ENCODE assay signal across 16 cellular contexts in the genomic region with DNA sequence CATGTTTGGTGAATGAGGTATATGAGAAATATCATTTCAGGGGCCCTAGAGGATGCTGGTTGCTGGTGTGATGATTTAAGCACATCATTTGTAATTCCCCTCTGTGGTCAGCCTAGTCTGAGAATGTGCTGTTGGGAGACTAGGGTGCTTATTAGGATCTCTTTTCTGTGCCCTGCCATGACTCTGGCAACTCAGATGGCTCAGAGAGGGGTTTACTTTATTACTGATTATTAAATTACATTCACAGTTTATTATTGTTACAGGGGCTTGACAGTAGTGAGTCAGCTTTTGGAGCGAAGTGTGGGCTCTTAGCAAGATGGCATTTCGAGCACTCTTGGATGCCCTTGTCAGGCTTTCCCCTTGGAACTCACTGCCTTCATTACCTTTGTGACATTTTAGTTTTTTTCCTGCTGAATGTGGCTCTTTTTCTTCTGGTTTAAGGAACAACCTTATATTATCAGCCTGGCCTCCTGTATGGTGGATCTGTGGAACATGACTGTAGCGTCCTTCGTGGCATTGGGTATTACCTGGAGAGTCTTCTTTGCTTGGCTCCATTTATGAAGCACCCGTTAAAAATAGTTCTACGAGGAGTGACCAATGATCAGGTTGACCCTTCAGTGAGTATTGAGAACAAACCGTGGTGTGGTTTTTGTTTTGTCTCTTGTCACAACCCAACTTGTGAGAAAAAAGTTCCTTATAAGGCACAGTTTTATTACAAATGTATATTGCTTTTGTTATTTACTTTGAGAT. TPM values are rescaled to one million over a fixed set of nuclear protein-coding genes. Genes with fewer than 3 reads are reported as not detected.
DNase-seq lines count a peak whose midpoint lies in the region; ATAC-seq and TF ChIP-seq lines count a peak whose summit lies in the region.
"Had no signal": no experiment of that assay in that cellular context is flagged by ENCODE, and none has a peak within 500 bp of the region (broad histone marks: within the 10 kb centered on the region; RNA-seq: fewer than 3 reads in every experiment).

No MANE protein-coding gene starts in this region.

- DNase-seq in left ventricle myocardium superior, result no peak
- no peak for DNase-seq in right atrium auricular region (ENCODE audit: low spot score)
- no peak for DNase-seq in SK-N-SH
- peak; percentile 51 to 59 for DNase-seq in fibroblast of lung (ENCODE audit: low read depth in 2 of 2)
- no peak for DNase-seq in KBM-7
- DNase-seq in stimulated activated CD4-positive, alpha-beta T cell treated with anti-CD3 and anti-CD28 coated beads, Interleukin-15, amount 100 ng/mL, for 24 hours, result no peak
- DNase-seq: Calu3; CD4-positive, alpha-beta T cell; DND-41; NCI-H146; NCI-H2081 treated with DMSO at 0.1 percent for 48 hours; NCI-H226; NCI-H526 had no signal

- no peaks in the 10 kb centered on the region for H3K9me2 ChIP-seq in SK-N-SH

- no peak for TF ChIP-seq EP300 in SK-N-SH (IDR thresholded peaks at IDR 0.05; ENCODE audit: borderline replicate concordance in 1 of 2, low read depth in 1 of 2, low read length in 1 of 2)

- H3K27ac ChIP-seq in right atrium auricular region (no peak overlapping the region), SK-N-SH (ENCODE audit: low read depth in 2 of 2, low read length in 1 of 2) (peak overlapping the region in 1 of 2 experiments; percentile 44; a peak in 1 of 4 replicates), fibroblast of lung (ENCODE audit: insufficient read depth, low read length) (no peak overlapping the region), skeletal muscle tissue (ENCODE audit: low read depth, low read length) (peak overlapping the region; percentile 51)
- H3K27ac ChIP-seq: RWPE1 had no signal

- H2AFZ ChIP-seq in SK-N-SH (ENCODE audit: low read depth) (no peak overlapping the region), fibroblast of lung (ENCODE audit: low read length) (no peak overlapping the region)

- H3K9me3 ChIP-seq in right atrium auricular region (no peaks in the 10 kb centered on the region), SK-N-SH (no peaks in the 10 kb centered on the region), fibroblast of lung (ENCODE audit: control insufficient read depth, insufficient read depth, low read depth, low read length) (no peaks in the 10 kb centered on the region), skeletal muscle tissue (ENCODE audit: control insufficient read depth in 3 of 3, low read length in 3 of 3) (no peaks in the 10 kb centered on the region)

- H3K4me1 ChIP-seq in right atrium auricular region (peaks cover 0 to 5% of the 10 kb centered on the region in 2 donors), SK-N-SH (ENCODE audit: control insufficient read depth in 1 of 2, insufficient read depth in 2 of 2, low read depth in 1 of 2, low read length in 1 of 2) (peaks cover 0 to 24% of the 10 kb centered on the region in 2 experiments; a peak in 3 of 4 replicates), fibroblast of lung (ENCODE audit: control insufficient read depth, extremely low read depth, insufficient read depth, low read length) (peaks cover 10% of the 10 kb centered on the region), skeletal muscle tissue (ENCODE audit: control insufficient read depth in 3 of 3, insufficient read depth in 3 of 3, low read length in 3 of 3) (peaks cover 20 to 35% (median 29%) of the 10 kb centered on the region in 3 donors)

- peaks cover 8% of the 10 kb centered on the region for H3F3A ChIP-seq in SK-N-SH (replicated peaks; ENCODE audit: insufficient read depth)

- CTCF ChIA-PET in SK-N-SH (lab: Yijun Ruan, JAX), result interaction anchor here (1.2 kb wide), 1 partner anchor 67 kb away, joined by 3 read pairs; no protein-coding TSS in a partner anchor

- H3K27me3 ChIP-seq in right atrium auricular region, result no peaks in the 10 kb centered on the region
- no peaks in the 10 kb centered on the region for H3K27me3 ChIP-seq in SK-N-SH (ENCODE audit: insufficient read depth)
- H3K27me3 ChIP-seq in fibroblast of lung (ENCODE audit: control insufficient read depth, insufficient read depth, low read length), result no peaks in the 10 kb centered on the region
- H3K27me3 ChIP-seq in skeletal muscle tissue (ENCODE audit: control insufficient read depth in 3 of 3, insufficient read depth in 3 of 3, low read length in 3 of 3), result no peaks in the 10 kb centered on the region

- in situ Hi-C loops in KBM-7 (cut with MboI; ENCODE audit: low pct_unique_long_range_greater_than_20kb, low sequenced_read_pairs), result no loop called here

- intact Hi-C loops in left ventricle myocardium superior (cut with micrococcal nuclease), result no loop called here

- H3K36me3 ChIP-seq in right atrium auricular region (peaks cover 7% of the 10 kb centered on the region), SK-N-SH (replicated peaks in 1 of 2; ENCODE audit: control insufficient read depth in 1 of 2, insufficient read depth in 2 of 2, low read length in 1 of 2) (no peaks in the 10 kb centered on the region), fibroblast of lung (ENCODE audit: control insufficient read depth, insufficient read depth, low read length) (no peaks in the 10 kb centered on the region), skeletal muscle tissue (ENCODE audit: control insufficient read depth in 3 of 3, insufficient read depth in 3 of 3, low read length in 3 of 3) (peaks cover 0 to 2% (median 0%) of the 10 kb centered on the region in 3 donors)

- H4K20me1 ChIP-seq in SK-N-SH (ENCODE audit: insufficient read depth), result no peaks in the 10 kb centered on the region
- H4K20me1 ChIP-seq in fibroblast of lung (ENCODE audit: control insufficient read depth, extremely low read depth, insufficient read depth, low read length), result no peaks in the 10 kb centered on the region

- TF ChIP-seq RAD21 in SK-N-SH (IDR thresholded peaks at IDR 0.05; ENCODE audit: low read length), result no peak

- POLR2A ChIA-PET in SK-N-SH (lab: Yijun Ruan, JAX), result no interaction called here

- WGBS in SK-N-SH (ENCODE audit: low lambda C conversion rate), result 77% methylated on average over 7 of the region's 7 CpGs

- ATAC-seq in left ventricle myocardium superior (peak; percentile 66), GM21786 (IDR thresholded peaks at IDR 0.05; ENCODE audit: unreplicated experiment) (no peak)

- H3K4me3 ChIP-seq in right atrium auricular region (no peak overlapping the region), SK-N-SH (ENCODE audit: low read depth in 2 of 2, low read length in 1 of 2) (no peak overlapping the region), fibroblast of lung (replicated peaks in 1 of 4; ENCODE audit: control extremely low read depth in 1 of 4, insufficient read depth in 1 of 4, low read depth in 3 of 4, low read length in 4 of 4) (no peak overlapping the region), skeletal muscle tissue (ENCODE audit: low read length in 3 of 3) (peak overlapping the region; percentile 11 to 49 (median 16))

- H3K79me2 ChIP-seq in SK-N-SH (ENCODE audit: insufficient read depth), result peaks cover 18% of the 10 kb centered on the region
- no peaks in the 10 kb centered on the region for H3K79me2 ChIP-seq in fibroblast of lung (ENCODE audit: control insufficient read depth, insufficient read depth, low read length)

- H3K9ac ChIP-seq in SK-N-SH, result no peak overlapping the region
- H3K9ac ChIP-seq in fibroblast of lung (ENCODE audit: insufficient read depth, low read length), result no peak overlapping the region
- H3K9ac ChIP-seq in skeletal muscle tissue (ENCODE audit: low read depth in 1 of 3, low read length in 3 of 3), result peak overlapping the region in 1 of 3 donors; percentile 35

- TF ChIP-seq CTCF in right atrium auricular region (IDR thresholded peaks at IDR 0.05) (no peak), SK-N-SH (IDR thresholded peaks at IDR 0.05) (no peak), fibroblast of lung (conservative IDR thresholded peaks at IDR 0.05 in 1 of 2, IDR thresholded peaks at IDR 0.05 in 1 of 2; ENCODE audit: low read depth in 1 of 2, low read length in 2 of 2) (no peak)

- H3K4me2 ChIP-seq in SK-N-SH, result no peak overlapping the region
- H3K4me2 ChIP-seq in fibroblast of lung (ENCODE audit: extremely low read depth, insufficient read depth, low read length), result no peak overlapping the region

TF ChIP-seq in SK-N-SH, 30 proteins besides CTCF, POLR2A, EP300 and RAD21:
- TF ChIP-seq MAX (IDR thresholded peaks at IDR 0.05; ENCODE audit: low read depth) (no peak), PBX3 (IDR thresholded peaks at IDR 0.05) (0 out of 2 replicates have a peak, but pooled peaks have one; percentile 10)

RNA-seq across cellular contexts. Expression of gene RCL1, which starts 33.8 kb away (rescaled TPM):
- total RNA-seq in left ventricle myocardium superior (4.7 TPM), right atrium auricular region (1 to 10 TPM; 7.2 to 8.6 TPM), fibroblast of lung (13.6 and 14.5 TPM in 2 replicates), skeletal muscle tissue (33.9 TPM)
- polyA plus RNA-seq in SK-N-SH (2012; rRNA removed) (18.4 and 18.6 TPM in 2 replicates), fibroblast of lung (5.0 and 8.8 TPM in 2 replicates)
- polyA plus RNA-seq in SK-N-SH (2012; cell fraction: cytosol; rRNA removed), result 16.3 and 17.0 TPM in 2 replicates
- polyA plus RNA-seq in SK-N-SH (2012; cell fraction: nucleus; rRNA removed), result 18.0 and 22.4 TPM in 2 replicates
- 3.7 and 9.1 TPM in 2 replicates for polyA plus RNA-seq in fibroblast of lung (2012)
- 13.3 and 14.2 TPM in 2 replicates for polyA minus RNA-seq in fibroblast of lung (ENCODE audit: low replicate concordance)

Comparison
In these comparisons a context has a peak if more than half of its experiments do, and no peak if none do; other contexts are left out.
1. DNase-seq: peak in fibroblast of lung (2 of 2); none in left ventricle myocardium superior (single experiment), right atrium auricular region (single experiment), SK-N-SH (single experiment), KBM-7 (single experiment) and stimulated activated CD4-positive, alpha-beta T cell treated with anti-CD3 and anti-CD28 coated beads, Interleukin-15, amount 100 ng/mL, for 24 hours (single experiment).
2. H3K4me3 ChIP-seq: peak in skeletal muscle tissue (3 of 3); none in right atrium auricular region (0 of 2), SK-N-SH (0 of 2) and fibroblast of lung (0 of 4).